ENCODE assay signal across 13 cellular contexts in genomic region chr13:48859168-48860105, GRCh38.
DNase-seq lines count a peak whose midpoint lies in the region; ATAC-seq and TF ChIP-seq lines count a peak whose summit lies in the region.
"Had no signal": no experiment of that assay in that cellular context is flagged by ENCODE, and none has a peak within 500 bp of the region (broad histone marks: within the 10 kb centered on the region; RNA-seq: fewer than 3 reads in every experiment).

No MANE protein-coding gene starts in this region.

- no peak for TF ChIP-seq CTCF in GM10248 (IDR thresholded peaks at IDR 0.05; ENCODE audit: control extremely low read depth, extremely low read depth, low read depth, missing control alignments)
- TF ChIP-seq CTCF in NB4 (IDR thresholded peaks at IDR 0.05; ENCODE audit: low read depth, low read length) = no peak
- no peak for TF ChIP-seq CTCF in brain (conservative IDR thresholded peaks at IDR 0.05)
- TF ChIP-seq CTCF in neural progenitor cell (IDR thresholded peaks at IDR 0.05) = no peak
- no peak for TF ChIP-seq CTCF in osteocyte (IDR thresholded peaks at IDR 0.05)

- no peak overlapping the region for H3K4me2 ChIP-seq in neural progenitor cell

- H3K4me1 ChIP-seq in neural progenitor cell = no peaks in the 10 kb centered on the region
- H3K4me1 ChIP-seq: SJSA1 had no signal

- CTCF ChIA-PET in GM10248 (lab: Yijun Ruan, JAX) = no interaction called here

- DNase-seq in GM10248 (ENCODE audit: extremely low spot score) = peak; percentile 13
- peak; percentile 77 for DNase-seq in NB4 (ENCODE audit: low read depth)
- DNase-seq in neural progenitor cell (ENCODE audit: low spot score) = no peak
- DNase-seq in DMS 273 treated with DMSO at 0.1 percent for 48 hours (lab: John Stamatoyannopoulos, UW) = no peak
- DNase-seq in osteocyte (ENCODE audit: extremely low spot score, unreplicated experiment) = no peak
- no peak for DNase-seq in MG63
- DNase-seq: activated CD4-positive, alpha-beta T cell treated with anti-CD3 and anti-CD28 coated beads, Interleukin-2, amount 50 U/mL, for 48 hours; activated naive CD8-positive, alpha-beta T cell treated with anti-CD3 and anti-CD28 coated beads for 36 hours; CD4-positive, CD25-positive, alpha-beta regulatory T cell; stimulated activated CD4-positive, alpha-beta T cell treated with anti-CD3 and anti-CD28 coated beads, Interleukin-12 subunit alpha, Interleukin-12 subunit beta, amount 100 ng/mL, for 4 hours had no signal

- no peak for TF ChIP-seq POLR2A in NB4 (IDR thresholded peaks at IDR 0.05; ENCODE audit: extremely low read depth, insufficient read length)

- peak overlapping the region in 3 of 5 experiments; percentile 5 to 46 (median 26) for H3K4me3 Mint-ChIP-seq in brain
- peak overlapping the region; percentile 2 for H3K4me3 Mint-ChIP-seq in neural progenitor cell
- no peak overlapping the region for H3K4me3 Mint-ChIP-seq in osteocyte (ENCODE audit: unreplicated experiment)
- H3K4me3 Mint-ChIP-seq: activated naive CD8-positive, alpha-beta T cell treated with anti-CD3 and anti-CD28 coated beads for 36 hours had no signal

- no peaks in the 10 kb centered on the region for H3F3A ChIP-seq in neural progenitor cell (ENCODE audit: low read depth)

- H3K4me1 Mint-ChIP-seq in brain (peaks cover 22% of the 10 kb centered on the region), neural progenitor cell (peaks cover 19% of the 10 kb centered on the region), osteocyte (ENCODE audit: unreplicated experiment) (no peaks in the 10 kb centered on the region)

- no peaks in the 10 kb centered on the region for H4K20me1 ChIP-seq in neural progenitor cell (ENCODE audit: low read depth)

- no peaks in the 10 kb centered on the region for H3K9me3 Mint-ChIP-seq in brain
- H3K9me3 Mint-ChIP-seq in neural progenitor cell = no peaks in the 10 kb centered on the region
- H3K9me3 Mint-ChIP-seq in osteocyte (ENCODE audit: unreplicated experiment) = no peaks in the 10 kb centered on the region

- ATAC-seq in GM21529 (IDR thresholded peaks at IDR 0.05; ENCODE audit: unreplicated experiment) = no peak

- peak overlapping the region; percentile 37 for H3K4me3 ChIP-seq in NB4 (ENCODE audit: low read depth, low read length)
- no peak overlapping the region for H3K4me3 ChIP-seq in neural progenitor cell
- H3K4me3 ChIP-seq in MG63 = no peak overlapping the region
- H3K4me3 ChIP-seq: SJSA1 had no signal

- H3K27ac Mint-ChIP-seq in brain (peak overlapping the region in 3 of 5 experiments; percentile 5 to 89 (median 65)), neural progenitor cell (peak overlapping the region; percentile 69), osteocyte (ENCODE audit: unreplicated experiment) (no peak overlapping the region)
- H3K27ac Mint-ChIP-seq: activated naive CD8-positive, alpha-beta T cell treated with anti-CD3 and anti-CD28 coated beads for 36 hours had no signal

- POLR2A ChIA-PET in GM10248 (lab: Yijun Ruan, JAX) = no interaction called here

- no peak overlapping the region for H3K27ac ChIP-seq in neural progenitor cell
- H3K27ac ChIP-seq: SJSA1 had no signal

- peak overlapping the region; percentile 50 for H2AFZ ChIP-seq in neural progenitor cell (replicated peaks)

- H3K79me2 ChIP-seq in neural progenitor cell (ENCODE audit: low read depth) = no peaks in the 10 kb centered on the region

- H3K36me3 Mint-ChIP-seq in brain = no peaks in the 10 kb centered on the region
- no peaks in the 10 kb centered on the region for H3K36me3 Mint-ChIP-seq in neural progenitor cell
- H3K36me3 Mint-ChIP-seq in osteocyte (ENCODE audit: unreplicated experiment) = no peaks in the 10 kb centered on the region
- H3K36me3 Mint-ChIP-seq: activated naive CD8-positive, alpha-beta T cell treated with anti-CD3 and anti-CD28 coated beads for 36 hours; CD4-positive, CD25-positive, alpha-beta regulatory T cell had no signal

- H3K9ac ChIP-seq in neural progenitor cell = no peak overlapping the region

- no peaks in the 10 kb centered on the region for H3K9me3 ChIP-seq in neural progenitor cell (ENCODE audit: low read depth)
- H3K9me3 ChIP-seq in MG63 = no peaks in the 10 kb centered on the region
- H3K9me3 ChIP-seq: SJSA1 had no signal

- no peaks in the 10 kb centered on the region for H3K36me3 ChIP-seq in neural progenitor cell
- no peaks in the 10 kb centered on the region for H3K36me3 ChIP-seq in MG63
- H3K36me3 ChIP-seq: SJSA1 had no signal

- H3K27me3 ChIP-seq in neural progenitor cell = no peaks in the 10 kb centered on the region
- H3K27me3 ChIP-seq in MG63 = no peaks in the 10 kb centered on the region
- H3K27me3 ChIP-seq: SJSA1 had no signal

- H3K27me3 Mint-ChIP-seq in brain (peaks cover 6% of the 10 kb centered on the region), neural progenitor cell (ENCODE audit: insufficient read depth, low read depth) (no peaks in the 10 kb centered on the region), osteocyte (ENCODE audit: unreplicated experiment) (peaks cover 3% of the 10 kb centered on the region)
- H3K27me3 Mint-ChIP-seq: activated naive CD8-positive, alpha-beta T cell treated with anti-CD3 and anti-CD28 coated beads for 36 hours; CD4-positive, CD25-positive, alpha-beta regulatory T cell had no signal

Comparison
In these comparisons a context has a peak if more than half of its experiments do, and no peak if none do; other contexts are left out.
1. DNase-seq: peak in GM10248 (single experiment) and NB4 (single experiment); none in neural progenitor cell (single experiment), DMS 273 treated with DMSO at 0.1 percent for 48 hours (single experiment), osteocyte (single experiment) and MG63 (single experiment).